Comparison of ENCODE assay signal across 8 cellular contexts in the genomic region with DNA sequence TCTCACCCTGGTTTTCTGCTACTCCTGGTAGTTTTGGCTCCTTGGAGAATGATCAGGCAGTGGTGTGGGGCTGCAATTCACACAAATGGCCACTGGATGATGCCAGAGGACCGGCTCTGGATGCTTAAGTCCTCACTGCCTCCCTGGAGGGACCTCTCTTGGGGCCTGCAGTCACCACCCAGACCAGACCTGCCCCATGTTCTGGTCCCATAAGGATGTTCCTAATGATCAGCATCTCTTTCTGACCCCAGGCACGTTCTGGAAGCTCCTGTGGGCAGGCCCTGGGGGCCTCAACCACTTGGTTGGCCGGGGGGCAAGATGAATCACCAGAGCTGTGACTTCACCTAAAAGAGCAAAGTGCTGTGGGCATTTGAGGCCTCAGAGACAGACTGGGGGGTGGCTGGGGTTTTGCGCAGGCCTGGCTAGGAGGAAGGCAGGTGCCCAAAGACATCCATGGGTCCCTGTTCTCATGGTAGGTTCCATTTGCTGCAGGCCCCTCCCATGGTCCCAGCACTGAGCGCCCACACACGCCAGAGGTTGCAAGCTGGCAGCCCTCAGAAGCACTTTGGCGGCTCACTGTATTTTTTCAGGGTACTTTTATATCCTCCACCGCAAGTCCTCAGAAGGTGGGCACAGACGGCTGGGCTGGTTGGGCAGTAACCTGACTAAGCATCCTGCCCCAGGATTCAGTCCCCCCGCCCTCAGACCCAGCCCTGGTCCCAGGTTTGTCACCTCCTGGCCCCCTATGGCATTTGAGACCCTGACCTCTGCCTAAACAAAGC. TPM values are rescaled to one million over a fixed set of nuclear protein-coding genes. Genes with fewer than 3 reads are reported as not detected.
DNase-seq lines count a peak whose midpoint lies in the region; ATAC-seq and TF ChIP-seq lines count a peak whose summit lies in the region.

No MANE protein-coding gene starts in this region.

- H3K36me3 Mint-ChIP-seq in T-cell = no peaks in the 10 kb centered on the region

- POLR2A ChIA-PET in T-cell (lab: Charles Lee) = no interaction called here

- peaks cover 0 to 4% of the 10 kb centered on the region in 2 donors for H3K27me3 Mint-ChIP-seq in T-cell

- H3K4me1 Mint-ChIP-seq in T-cell = peaks cover 0 to 2% (median 0%) of the 10 kb centered on the region in 3 donors

- no peak overlapping the region for H3K27ac Mint-ChIP-seq in T-cell

- intact Hi-C loops in left cardiac atrium (cut with DNase I) = loop anchor here (1.0 to 10.0 kb wide), 4 partner anchors 88 to 286 kb away; a partner anchor contains a TSS

- CTCF ChIA-PET in T-cell (lab: Charles Lee) = interaction anchor here in 1 of 2 donors (2.7 to 3.0 kb wide), 2 partner anchors 84 to 285 kb away, joined by 15 read pairs; no protein-coding TSS in a partner anchor

- DNase-seq in NCI-H1417 treated with DMSO at 0.1 percent for 48 hours (lab: John Stamatoyannopoulos, UW) = peak; percentile 17
- DNase-seq in T-cell = peak; percentile 34 to 74 (median 58)
- DNase-seq in amniotic epithelial cell (ENCODE audit: low read depth) = peak; percentile 74
- peak; percentile 80 for DNase-seq in left cardiac atrium
- peak; percentile 79 for DNase-seq in putamen (ENCODE audit: low spot score)

- ATAC-seq in T-cell (replicated peaks in 1 of 4) = peak; percentile 78 to 81 (median 79)
- peak; percentile 73 to 79 for ATAC-seq in left cardiac atrium
- no peak for ATAC-seq in GM21390 (IDR thresholded peaks at IDR 0.05; ENCODE audit: unreplicated experiment)
- ATAC-seq in GM18520 (IDR thresholded peaks at IDR 0.05; ENCODE audit: unreplicated experiment) = no peak

- peak; percentile 100 for TF ChIP-seq CTCF in GM12873 (IDR thresholded peaks at IDR 0.05; ENCODE audit: insufficient read depth, low read depth, low read length, missing control alignments)

- peaks cover 4 to 12% (median 6%) of the 10 kb centered on the region in 3 donors for H3K9me3 Mint-ChIP-seq in T-cell

- H3K4me3 Mint-ChIP-seq in T-cell = no peak overlapping the region

RNA-seq across cellular contexts. Expression of a gene that starts 53.2 kb away (rescaled TPM):
- total RNA-seq in T-cell (1 to 10 TPM; 1.4 to 3.0 (median 2.1) TPM), left cardiac atrium (1 to 10 TPM; 5.4 to 8.2 TPM)

Comparison
In these comparisons a context has a peak if more than half of its experiments do, and no peak if none do; other contexts are left out.
1. DNase-seq: peak in every context shown above with its lines; median percentile 80 in left cardiac atrium; 79 in putamen; 74 in amniotic epithelial cell; 58 in T-cell; 17 in NCI-H1417 treated with DMSO at 0.1 percent for 48 hours.
2. ATAC-seq: peak in T-cell (4 of 4) and left cardiac atrium (2 of 2); none in GM21390 (single experiment) and GM18520 (single experiment).